ENCODE assay signal across 8 cellular contexts in the genomic region with DNA sequence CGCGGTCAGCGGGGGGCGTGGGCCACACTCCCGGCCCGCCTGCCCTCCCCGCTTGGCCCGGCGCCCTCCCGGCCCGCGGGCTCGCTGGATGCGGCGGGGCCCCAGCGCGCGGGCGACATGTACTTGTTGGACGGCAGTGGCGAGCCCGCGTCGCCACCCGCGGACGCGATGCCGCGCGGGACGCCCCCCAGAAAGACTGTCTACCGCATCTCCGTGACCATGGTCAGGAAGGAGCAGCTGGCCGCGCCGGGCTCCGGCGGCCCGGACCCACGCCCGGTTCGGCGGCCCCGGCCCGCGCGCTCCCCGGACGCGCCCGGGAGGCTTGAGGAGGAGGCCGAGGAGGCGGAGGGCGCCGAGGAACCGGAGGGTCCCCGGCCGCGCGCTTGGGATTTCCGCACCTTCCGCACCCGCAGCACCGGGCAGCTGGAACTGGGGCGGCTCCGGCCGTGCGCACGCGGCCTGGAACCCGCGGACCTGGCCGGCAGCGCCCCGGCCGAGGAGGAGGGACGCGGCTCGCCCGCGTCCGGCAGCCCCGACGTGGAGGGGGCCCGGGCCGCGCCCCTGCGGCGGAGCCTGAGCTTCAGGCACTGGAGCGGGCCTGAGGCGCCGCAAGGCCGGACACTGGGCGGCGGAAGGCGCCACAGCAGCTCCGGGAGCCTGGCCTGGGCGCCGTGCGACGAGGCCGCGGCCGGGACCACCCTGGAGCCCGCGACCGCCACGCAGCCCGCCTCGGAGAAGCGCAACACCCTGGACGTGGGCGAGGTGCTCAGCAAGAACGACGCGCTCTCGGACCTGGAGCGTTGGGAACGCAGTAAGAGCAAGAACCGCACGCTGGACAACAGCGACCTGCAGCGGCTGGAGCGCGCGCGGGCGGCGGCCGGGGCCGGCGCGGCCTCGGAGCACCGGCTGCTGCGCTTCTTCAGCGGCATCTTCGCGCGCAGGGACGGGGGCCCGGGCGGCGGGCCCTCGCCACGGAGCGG.
A peak's percentile ranks its signal among the peaks of the same experiment; 100 is the strongest.
DNase-seq lines count a peak whose midpoint lies in the region; ATAC-seq and TF ChIP-seq lines count a peak whose summit lies in the region.

No MANE protein-coding gene starts in this region.

- H3K27ac Mint-ChIP-seq in activated CD4-positive, alpha-beta T cell treated with anti-CD3 and anti-CD28 coated beads, Interleukin-2, amount 10 ng/mL, durations not matched to agents 7 days and 5 days, result no peak overlapping the region

- peak; percentile 54 for DNase-seq in COR-L47 (lab: John Stamatoyannopoulos, UW)
- peak; percentile 72 for DNase-seq in NCI-H2196 (lab: John Stamatoyannopoulos, UW; ENCODE audit: unreplicated experiment)
- peak; percentile 75 for DNase-seq in ecto neural progenitor cell (ENCODE audit: low spot score)
- peak in 1 of 2 donors; percentile 93 for DNase-seq in lower leg skin (ENCODE audit: low spot score in 2 of 2)
- DNase-seq in GM19240 (ENCODE audit: insufficient read length, low spot score), result no peak
- no peak for DNase-seq in activated CD4-positive, alpha-beta T cell treated with anti-CD3 and anti-CD28 coated beads, Interleukin-2, amount 10 ng/mL, durations not matched to agents 7 days and 5 days

- no peak for TF ChIP-seq CTCF in lower leg skin (IDR thresholded peaks at IDR 0.05)

- WGBS in lower leg skin, 2 donors, result 1 to 3% methylated on average over 13 to 44 of the region's 148 CpGs
- 5% methylated on average over 148 of the region's 148 CpGs for WGBS in thymus

- no peaks in the 10 kb centered on the region for H3K36me3 ChIP-seq in thymus (ENCODE audit: control insufficient read depth, insufficient read depth)

- peaks cover 62% of the 10 kb centered on the region for H3K27me3 Mint-ChIP-seq in activated CD4-positive, alpha-beta T cell treated with anti-CD3 and anti-CD28 coated beads, Interleukin-2, amount 10 ng/mL, durations not matched to agents 7 days and 5 days

- peaks cover 3% of the 10 kb centered on the region for H3K4me1 ChIP-seq in thymus (ENCODE audit: control insufficient read depth, insufficient read depth, low read length)

- H3K9me3 Mint-ChIP-seq in activated CD4-positive, alpha-beta T cell treated with anti-CD3 and anti-CD28 coated beads, Interleukin-2, amount 10 ng/mL, durations not matched to agents 7 days and 5 days, result no peaks in the 10 kb centered on the region

- H3K4me1 Mint-ChIP-seq in activated CD4-positive, alpha-beta T cell treated with anti-CD3 and anti-CD28 coated beads, Interleukin-2, amount 10 ng/mL, durations not matched to agents 7 days and 5 days, result peaks cover 4% of the 10 kb centered on the region

- no peak overlapping the region for H3K27ac ChIP-seq in thymus (ENCODE audit: low read depth)

- ATAC-seq in GM21786 (IDR thresholded peaks at IDR 0.05; ENCODE audit: unreplicated experiment), result no peak

- H3K4me3 Mint-ChIP-seq in activated CD4-positive, alpha-beta T cell treated with anti-CD3 and anti-CD28 coated beads, Interleukin-2, amount 10 ng/mL, durations not matched to agents 7 days and 5 days, result no peak overlapping the region

- H3K36me3 Mint-ChIP-seq in activated CD4-positive, alpha-beta T cell treated with anti-CD3 and anti-CD28 coated beads, Interleukin-2, amount 10 ng/mL, durations not matched to agents 7 days and 5 days (ENCODE audit: low read depth), result no peaks in the 10 kb centered on the region

- CTCF ChIA-PET in activated CD4-positive, alpha-beta T cell treated with anti-CD3 and anti-CD28 coated beads, Interleukin-2, amount 10 ng/mL, durations not matched to agents 7 days and 5 days (lab: Charles Lee), result no interaction called here

- H3K27me3 ChIP-seq in thymus (ENCODE audit: control insufficient read depth, insufficient read depth), result peaks cover 61% of the 10 kb centered on the region

- intact Hi-C loops in lower leg skin (cut with DNase I; ENCODE audit: low total_unique reads), result loop anchor here (5.0 kb wide), 1 partner anchor 73 kb away; no protein-coding TSS in a partner anchor

- POLR2A ChIA-PET in activated CD4-positive, alpha-beta T cell treated with anti-CD3 and anti-CD28 coated beads, Interleukin-2, amount 10 ng/mL, durations not matched to agents 7 days and 5 days (lab: Charles Lee), result no interaction called here

- H3K4me3 ChIP-seq in lower leg skin (ENCODE audit: low read depth, poor library complexity, severe bottlenecking) (peak overlapping the region; percentile 38), thymus (ENCODE audit: low read length) (peak overlapping the region; percentile 42)

- H3K9me3 ChIP-seq in thymus (ENCODE audit: control insufficient read depth), result no peaks in the 10 kb centered on the region

- TF ChIP-seq POLR2A in lower leg skin (IDR thresholded peaks at IDR 0.05), result no peak

Comparison
In these comparisons a context has a peak if more than half of its experiments do, and no peak if none do; other contexts are left out.
1. DNase-seq: peak in COR-L47 (single experiment), NCI-H2196 (single experiment) and ecto neural progenitor cell (single experiment); none in GM19240 (single experiment) and activated CD4-positive, alpha-beta T cell treated with anti-CD3 and anti-CD28 coated beads, Interleukin-2, amount 10 ng/mL, durations not matched to agents 7 days and 5 days (single experiment).